9 cellular contexts compared by ENCODE assay signal in the genomic region with DNA sequence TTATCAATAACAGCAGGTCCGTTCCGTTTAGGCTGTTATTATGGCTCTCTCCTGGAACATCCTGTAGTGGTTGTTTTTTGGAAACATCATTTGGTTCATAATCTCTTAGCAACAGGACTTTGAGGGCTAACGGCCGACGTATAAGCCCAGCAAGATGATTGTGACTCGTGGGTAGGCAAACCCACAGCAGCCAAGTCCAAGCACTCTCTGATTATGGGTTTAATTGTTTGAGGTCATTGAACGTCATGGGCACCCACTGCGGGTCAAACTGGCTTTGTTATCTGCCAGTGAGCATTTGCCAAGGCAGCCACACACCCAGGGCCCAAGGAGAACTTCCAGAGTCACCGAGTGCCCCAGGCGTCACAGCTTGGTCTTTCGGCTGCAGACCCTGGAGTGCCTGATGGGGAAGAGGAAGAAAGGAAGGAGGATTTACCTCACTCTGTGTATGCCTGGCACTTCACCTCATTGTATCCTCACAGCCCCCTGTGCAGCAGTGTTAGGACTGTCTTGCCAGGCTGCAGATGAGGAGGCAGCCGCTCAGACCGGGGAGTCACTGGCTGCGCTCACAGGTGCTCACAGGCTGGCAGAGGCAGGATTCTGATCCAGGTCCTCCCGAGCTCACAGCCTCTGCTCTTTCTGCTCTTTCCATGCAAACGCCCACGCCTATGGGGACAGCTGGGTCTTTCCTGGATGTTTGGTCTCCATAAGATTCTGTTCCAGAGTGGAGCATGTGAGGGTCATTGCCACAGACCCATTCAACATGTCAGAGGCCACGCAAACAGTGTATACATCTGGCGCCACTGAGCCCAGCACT. TPM values are rescaled to one million over a fixed set of nuclear protein-coding genes. Genes with fewer than 3 reads are reported as not detected.
DNase-seq lines count a peak whose midpoint lies in the region; TF ChIP-seq lines count a peak whose summit lies in the region.
"Had no signal": no experiment of that assay in that cellular context is flagged by ENCODE, and none has a peak within 500 bp of the region (broad histone marks: within the 10 kb centered on the region; RNA-seq: fewer than 3 reads in every experiment).

No MANE protein-coding gene starts in this region.

- peaks cover 76% of the 10 kb centered on the region for H3K4me1 Mint-ChIP-seq in activated CD4-positive, alpha-beta memory T cell treated with anti-CD3 and anti-CD28 coated beads for 36 hours (ENCODE audit: low read depth)

- peak overlapping the region in 3 of 4 donors; percentile 0 to 36 (median 30) for H3K27ac ChIP-seq in tibial nerve

- no peaks in the 10 kb centered on the region for H3K27me3 ChIP-seq in tibial nerve

- peaks cover 0 to 57% (median 38%) of the 10 kb centered on the region in 4 donors for H3K4me1 ChIP-seq in tibial nerve

- TF ChIP-seq POLR2A in tibial nerve (IDR thresholded peaks at IDR 0.05): no peak

- no peaks in the 10 kb centered on the region for H3K27me3 Mint-ChIP-seq in activated CD4-positive, alpha-beta memory T cell treated with anti-CD3 and anti-CD28 coated beads for 36 hours

- intact Hi-C loops in activated CD4-positive, alpha-beta memory T cell treated with anti-CD3 and anti-CD28 coated beads for 36 hours (cut with micrococcal nuclease): no loop called here

- no peak overlapping the region for H3K4me3 ChIP-seq in tibial nerve
- H3K4me3 ChIP-seq: GM12878 had no signal

- no peaks in the 10 kb centered on the region for H3K36me3 Mint-ChIP-seq in activated CD4-positive, alpha-beta memory T cell treated with anti-CD3 and anti-CD28 coated beads for 36 hours

- POLR2A ChIA-PET in activated CD4-positive, alpha-beta memory T cell treated with anti-CD3 and anti-CD28 coated beads for 36 hours (lab: Charles Lee): interaction anchor here (0.6 kb wide), 1 partner anchor 551 kb away, joined by 3 read pairs; no protein-coding TSS in a partner anchor

- no peak for TF ChIP-seq EP300 in tibial nerve (IDR thresholded peaks at IDR 0.05)

- no peaks in the 10 kb centered on the region for H3K9me3 Mint-ChIP-seq in activated CD4-positive, alpha-beta memory T cell treated with anti-CD3 and anti-CD28 coated beads for 36 hours

- H3K9me3 ChIP-seq in tibial nerve: no peaks in the 10 kb centered on the region

- no peak overlapping the region for H3K4me3 Mint-ChIP-seq in activated CD4-positive, alpha-beta memory T cell treated with anti-CD3 and anti-CD28 coated beads for 36 hours

- CTCF ChIA-PET in activated CD4-positive, alpha-beta memory T cell treated with anti-CD3 and anti-CD28 coated beads for 36 hours (lab: Charles Lee): interaction anchor here (0.7 to 5.4 kb wide), 3 partner anchors 112 to 190 kb away, joined by 3 to 60 read pairs (median 3); a partner anchor contains a TSS

- WGBS in tibial nerve, 2 donors: 68 to 72% methylated on average over 17 to 19 of the region's 19 CpGs

- DNase-seq in activated T-cell treated with anti-CD3 and anti-CD28 coated beads, Interleukin-2, amount 50 U/mL, for 1 hour: peak; percentile 12
- DNase-seq in activated T-cell treated with anti-CD3 and anti-CD28 coated beads for 4 hours: no peak
- peak; percentile 7 for DNase-seq in activated CD4-positive, alpha-beta memory T cell treated with anti-CD3 and anti-CD28 coated beads for 36 hours
- DNase-seq in kidney tubule cell (ENCODE audit: low spot score): peak; percentile 28
- DNase-seq in tibial nerve (ENCODE audit: low spot score in 2 of 2): no peak
- DNase-seq in NCI-H2171 treated with DMSO at 0.1 percent for 48 hours (lab: John Stamatoyannopoulos, UW): no peak
- DNase-seq in stimulated activated CD4-positive, alpha-beta T cell treated with anti-CD3 and anti-CD28 coated beads, Interleukin-15, amount 100 ng/mL, for 24 hours: no peak
- no peak for DNase-seq in activated CD4-positive, alpha-beta T cell treated with anti-CD3 and anti-CD28 coated beads, Interleukin-2, amount 50 U/mL, for 1 hour

- TF ChIP-seq CTCF in tibial nerve (IDR thresholded peaks at IDR 0.05): no peak

- no peaks in the 10 kb centered on the region for H3K36me3 ChIP-seq in tibial nerve

- peak overlapping the region; percentile 42 for H3K27ac Mint-ChIP-seq in activated CD4-positive, alpha-beta memory T cell treated with anti-CD3 and anti-CD28 coated beads for 36 hours

RNA-seq across cellular contexts. Expression of a gene that starts 30.8 kb away (rescaled TPM):
- total RNA-seq in activated CD4-positive, alpha-beta memory T cell treated with anti-CD3 and anti-CD28 coated beads for 36 hours: not detected
- not detected for total RNA-seq in tibial nerve
- total RNA-seq: GM12878 had no signal

RNA-seq across cellular contexts. Expression of a gene that starts 53.7 kb away (rescaled TPM):
- 1 to 10 TPM; 1.6 to 2.1 TPM for total RNA-seq in activated CD4-positive, alpha-beta memory T cell treated with anti-CD3 and anti-CD28 coated beads for 36 hours
- 100 to 1,000 TPM in 1 of 4 donors, 10 to 100 TPM in 3; 37.2 to 134 (median 79.7) TPM for total RNA-seq in tibial nerve
- total RNA-seq: GM12878 had no signal

Comparison
In these comparisons a context has a peak if more than half of its experiments do, and no peak if none do; other contexts are left out.
1. DNase-seq: peak in activated T-cell treated with anti-CD3 and anti-CD28 coated beads, Interleukin-2, amount 50 U/mL, for 1 hour (single experiment), activated CD4-positive, alpha-beta memory T cell treated with anti-CD3 and anti-CD28 coated beads for 36 hours (single experiment) and kidney tubule cell (single experiment); none in activated T-cell treated with anti-CD3 and anti-CD28 coated beads for 4 hours (single experiment), tibial nerve (0 of 2), NCI-H2171 treated with DMSO at 0.1 percent for 48 hours (single experiment), stimulated activated CD4-positive, alpha-beta T cell treated with anti-CD3 and anti-CD28 coated beads, Interleukin-15, amount 100 ng/mL, for 24 hours (single experiment) and activated CD4-positive, alpha-beta T cell treated with anti-CD3 and anti-CD28 coated beads, Interleukin-2, amount 50 U/mL, for 1 hour (single experiment).
2. RNA of a gene that starts 53.7 kb away (total RNA-seq): 37.2 to 134 TPM in tibial nerve; 1.6 to 2.1 TPM in activated CD4-positive, alpha-beta memory T cell treated with anti-CD3 and anti-CD28 coated beads for 36 hours; every median in the first group is over 10 times any median in the second.